In the genomic region with DNA sequence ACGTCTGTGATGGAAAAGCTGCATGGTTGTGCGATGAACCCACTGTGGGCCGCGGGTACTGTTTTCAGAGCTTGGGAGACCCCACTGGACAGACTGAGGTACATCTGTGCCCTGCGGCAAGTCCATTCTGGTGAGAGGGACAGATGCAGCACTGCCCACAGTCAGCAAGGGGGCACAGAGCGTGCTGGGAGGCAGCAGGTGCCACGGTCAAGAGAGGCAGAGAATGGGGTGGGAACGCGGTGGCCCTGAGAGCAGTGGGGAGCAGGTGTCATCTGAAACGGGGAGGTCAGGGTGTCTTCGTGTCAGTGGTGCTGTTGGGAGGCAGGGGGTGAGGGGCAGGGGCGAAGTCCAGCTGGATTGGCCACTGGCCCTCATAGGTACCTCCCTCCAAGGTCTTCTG, we compare ENCODE assay signal across 14 cellular contexts.
"Had no signal": no experiment of that assay in that cellular context is flagged by ENCODE, and none has a peak within 500 bp of the region (broad histone marks: within the 10 kb centered on the region; RNA-seq: fewer than 3 reads in every experiment).

No MANE protein-coding gene starts in this region.

- DNase-seq: activated CD4-positive, alpha-beta T cell treated with anti-CD3 and anti-CD28 coated beads for 1 hour; activated effector memory CD4-positive, alpha-beta T cell treated with anti-CD3 and anti-CD28 coated beads, Interleukin-2, amount 50 U/mL, for 16 hours; activated T-cell treated with anti-CD3 and anti-CD28 coated beads, Interleukin-2, amount 50 U/mL, for 24 hours; colonic mucosa; heart left ventricle; retina; Right ventricle myocardium superior; stimulated activated CD4-positive, alpha-beta T cell treated with anti-CD3 and anti-CD28 coated beads, Interleukin-1b, Interleukin-23, amount 100 ng/mL, for 48 hours; stimulated activated naive CD4-positive, alpha-beta T cell treated with Interleukin-2 at 50 U/mL for 16 hours; upper lobe of left lung had no signal

- H3K9me3 ChIP-seq: colonic mucosa, heart left ventricle, neutrophil, suprapubic skin, upper lobe of left lung had no signal

- H3K4me3 ChIP-seq: colonic mucosa, heart left ventricle, suprapubic skin, upper lobe of left lung had no signal

- H3K27ac Mint-ChIP-seq: activated T-cell treated with anti-CD3 and anti-CD28 coated beads, Interleukin-2, amount 50 U/mL, for 24 hours had no signal

- H3K4me1 ChIP-seq: colonic mucosa had no signal

- H3K27ac ChIP-seq: colonic mucosa, heart left ventricle, neutrophil, suprapubic skin had no signal

- H3K27me3 ChIP-seq: colonic mucosa, heart left ventricle, neutrophil, suprapubic skin, upper lobe of left lung had no signal

- H3K27me3 Mint-ChIP-seq: activated T-cell treated with anti-CD3 and anti-CD28 coated beads, Interleukin-2, amount 50 U/mL, for 24 hours had no signal

- ATAC-seq: heart left ventricle, left lobe of liver, SK-N-SH treated with all-trans-retinoic acid at 6 μM for 48 hours had no signal

- H3K9me3 Mint-ChIP-seq: activated T-cell treated with anti-CD3 and anti-CD28 coated beads, Interleukin-2, amount 50 U/mL, for 24 hours had no signal

- H3K4me3 Mint-ChIP-seq: activated T-cell treated with anti-CD3 and anti-CD28 coated beads, Interleukin-2, amount 50 U/mL, for 24 hours had no signal
